Comparison of ENCODE assay signal across 19 cellular contexts in the genomic region with DNA sequence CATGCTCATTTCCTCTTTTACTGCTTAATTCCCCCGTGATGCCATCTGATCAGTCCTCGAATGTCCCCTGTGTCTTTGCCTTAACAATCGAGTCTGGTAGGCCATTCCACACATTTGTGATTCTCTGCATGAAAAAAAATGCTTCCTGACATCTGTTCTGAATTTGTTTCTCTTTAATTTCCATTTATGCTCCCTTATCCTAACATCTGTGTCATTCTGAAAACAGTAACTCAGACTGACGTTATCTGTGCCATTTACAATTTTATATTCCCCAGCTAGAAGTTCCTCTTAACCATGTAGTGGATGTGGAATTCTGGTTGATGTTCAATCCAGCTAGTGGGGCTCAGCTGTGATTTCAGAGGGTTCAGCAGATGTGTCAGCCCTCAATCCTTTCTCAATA.
"Had no signal": no experiment of that assay in that cellular context is flagged by ENCODE, and none has a peak within 500 bp of the region (broad histone marks: within the 10 kb centered on the region; RNA-seq: fewer than 3 reads in every experiment).

No MANE protein-coding gene starts in this region.

- DNase-seq: cortex of kidney; effector memory CD8-positive, alpha-beta T cell; head of caudate nucleus; kidney; natural killer cell; occipital lobe; ovary; posterior cingulate gyrus; psoas muscle; right cardiac atrium; spleen; stimulated activated CD4-positive, alpha-beta T cell treated with anti-CD3 and anti-CD28 coated beads, Interleukin-4, amount 100 ng/mL, for 4 hours; stimulated activated naive B cell treated with anti-CD40 and anti-IgM and Interleukin-4, amounts not matched to agents 10 μg/mL and 1 μg/mL and 100 μg/mL, for 72 hours; transverse colon; upper lobe of right lung; uterus had no signal

- H3K27me3 Mint-ChIP-seq: stimulated activated naive B cell treated with anti-CD40 and anti-IgM and Interleukin-4, amounts not matched to agents 10 μg/mL and 1 μg/mL and 100 μg/mL, for 72 hours; stimulated activated naive CD8-positive, alpha-beta T cell treated with anti-CD3 and anti-CD28 coated beads, Interleukin-15, Interleukin-2, amounts not matched to agents 100 ng/mL and 50 ng/mL, for 24 hours had no signal

- ATAC-seq: effector memory CD8-positive, alpha-beta T cell; left lobe of liver; natural killer cell; psoas muscle; right cardiac atrium; stimulated activated naive B cell treated with anti-CD40 and anti-IgM and Interleukin-4, amounts not matched to agents 10 μg/mL and 1 μg/mL and 100 μg/mL, for 72 hours; upper lobe of right lung had no signal

- H3K4me1 Mint-ChIP-seq: memory B cell; natural killer cell; stimulated activated naive B cell treated with anti-CD40 and anti-IgM and Interleukin-4, amounts not matched to agents 10 μg/mL and 1 μg/mL and 100 μg/mL, for 72 hours had no signal

- H3K36me3 Mint-ChIP-seq: memory B cell; natural killer cell; stimulated activated naive B cell treated with anti-CD40 and anti-IgM and Interleukin-4, amounts not matched to agents 10 μg/mL and 1 μg/mL and 100 μg/mL, for 72 hours had no signal

- H3K27ac Mint-ChIP-seq: effector memory CD8-positive, alpha-beta T cell; memory B cell; natural killer cell; stimulated activated naive B cell treated with anti-CD40 and anti-IgM and Interleukin-4, amounts not matched to agents 10 μg/mL and 1 μg/mL and 100 μg/mL, for 72 hours; stimulated activated naive CD8-positive, alpha-beta T cell treated with anti-CD3 and anti-CD28 coated beads, Interleukin-15, Interleukin-2, amounts not matched to agents 100 ng/mL and 50 ng/mL, for 24 hours had no signal

- H3K4me3 Mint-ChIP-seq: effector memory CD8-positive, alpha-beta T cell; memory B cell; natural killer cell; stimulated activated naive B cell treated with anti-CD40 and anti-IgM and Interleukin-4, amounts not matched to agents 10 μg/mL and 1 μg/mL and 100 μg/mL, for 72 hours; stimulated activated naive CD8-positive, alpha-beta T cell treated with anti-CD3 and anti-CD28 coated beads, Interleukin-15, Interleukin-2, amounts not matched to agents 100 ng/mL and 50 ng/mL, for 24 hours had no signal
